1 cellular context compared by ENCODE assay signal in genomic region chr22:30288414-30289125, GRCh38.
TF ChIP-seq lines count a peak whose summit lies in the region.

No MANE protein-coding gene starts in this region.

TF ChIP-seq in HepG2, 621 proteins besides CTCF, POLR2A, EP300 and RAD21 (continued from another document and continues in another):
- TF ChIP-seq E2F2 (CRISPR knock-in tag; IDR thresholded peaks at IDR 0.05; ENCODE audit: borderline replicate concordance) (no peak), CREBL2 (CRISPR knock-in tag; IDR thresholded peaks at IDR 0.05; ENCODE audit: borderline replicate concordance) (no peak), PRDM15 (CRISPR knock-in tag; IDR thresholded peaks at IDR 0.05) (no peak), ZBTB25 (CRISPR knock-in tag; IDR thresholded peaks at IDR 0.05) (no peak), ZNF350 (CRISPR knock-in tag; IDR thresholded peaks at IDR 0.05; ENCODE audit: borderline replicate concordance, low read depth) (no peak), ZNF597 (CRISPR knock-in tag; IDR thresholded peaks at IDR 0.05) (no peak), ZBTB39 (CRISPR knock-in tag; IDR thresholded peaks at IDR 0.05) (no peak), MXD3 (CRISPR knock-in tag; IDR thresholded peaks at IDR 0.05) (no peak), SRSF1 (optimal IDR thresholded peaks at IDR 0.05; ENCODE audit: low read depth, low read length) (peak; percentile 66), ZNF703 (CRISPR knock-in tag; IDR thresholded peaks at IDR 0.05; ENCODE audit: borderline replicate concordance) (no peak), GZF1 (CRISPR knock-in tag; IDR thresholded peaks at IDR 0.05) (no peak), STAT6 (CRISPR knock-in tag; IDR thresholded peaks at IDR 0.05; ENCODE audit: borderline replicate concordance) (no peak), HDAC1 (CRISPR knock-in tag; IDR thresholded peaks at IDR 0.05) (0 out of 2 replicates have a peak, but pooled peaks have one; percentile 4), ZFP37 (CRISPR knock-in tag; IDR thresholded peaks at IDR 0.05; ENCODE audit: borderline replicate concordance) (no peak), ZNF207 (IDR thresholded peaks at IDR 0.05; ENCODE audit: borderline replicate concordance) (no peak), SMARCC2 (IDR thresholded peaks at IDR 0.05) (no peak), ZSCAN20 (CRISPR knock-in tag; IDR thresholded peaks at IDR 0.05; ENCODE audit: borderline replicate concordance) (0 out of 2 replicates have a peak, but pooled peaks have one; percentile 3), MXD1 (CRISPR knock-in tag; IDR thresholded peaks at IDR 0.05) (no peak), HOXD1 (CRISPR knock-in tag; IDR thresholded peaks at IDR 0.05) (no peak), KLF13 (CRISPR knock-in tag; IDR thresholded peaks at IDR 0.05) (no peak), MEF2D (CRISPR knock-in tag; IDR thresholded peaks at IDR 0.05) (no peak), HOXA7 (CRISPR knock-in tag; IDR thresholded peaks at IDR 0.05) (no peak), PRPF4 (IDR thresholded peaks at IDR 0.05; ENCODE audit: low read depth, low read length, poor library complexity, severe bottlenecking) (no peak), ZBTB42 (CRISPR knock-in tag; IDR thresholded peaks at IDR 0.05) (no peak), FOXA1 (IDR thresholded peaks at IDR 0.05) (no peak), FOXA1 (CRISPR knock-in tag; IDR thresholded peaks at IDR 0.05) (no peak), ATF6 (CRISPR knock-in tag; conservative IDR thresholded peaks at IDR 0.05) (no peak), FOXP4 (CRISPR knock-in tag; IDR thresholded peaks at IDR 0.05) (no peak), FOXC1 (CRISPR knock-in tag; IDR thresholded peaks at IDR 0.05; ENCODE audit: borderline replicate concordance) (no peak), ATF4 (CRISPR knock-in tag; IDR thresholded peaks at IDR 0.05) (no peak), ZNF430 (CRISPR knock-in tag; IDR thresholded peaks at IDR 0.05) (no peak), POGK (CRISPR knock-in tag; conservative IDR thresholded peaks at IDR 0.05) (no peak), CENPT (CRISPR knock-in tag; IDR thresholded peaks at IDR 0.05; ENCODE audit: low read depth) (no peak), ZNF800 (CRISPR knock-in tag; IDR thresholded peaks at IDR 0.05) (0 out of 2 replicates have a peak, but pooled peaks have one; percentile 9)
